9 cellular contexts compared by ENCODE assay signal in genomic region chr4:124903995-124904722, GRCh38.
A peak's percentile ranks its signal among the peaks of the same experiment; 100 is the strongest.
DNase-seq lines count a peak whose midpoint lies in the region; ATAC-seq, FAIRE-seq and TF ChIP-seq lines count a peak whose summit lies in the region.
"Had no signal": no experiment of that assay in that cellular context is flagged by ENCODE, and none has a peak within 500 bp of the region (broad histone marks: within the 10 kb centered on the region; RNA-seq: fewer than 3 reads in every experiment).

No MANE protein-coding gene starts in this region.

- H3K4me1 ChIP-seq in endothelial cell of umbilical vein (ENCODE audit: control insufficient read depth, extremely low read depth, insufficient read depth, low read length), result peaks cover 5% of the 10 kb centered on the region

- no peaks in the 10 kb centered on the region for H3K27me3 Mint-ChIP-seq in osteocyte (ENCODE audit: unreplicated experiment)
- no peaks in the 10 kb centered on the region for H3K27me3 Mint-ChIP-seq in glutamatergic neuron (ENCODE audit: unreplicated experiment)

- H3K4me1 Mint-ChIP-seq in osteocyte (ENCODE audit: unreplicated experiment), result peaks cover 25% of the 10 kb centered on the region
- peaks cover 17% of the 10 kb centered on the region for H3K4me1 Mint-ChIP-seq in glutamatergic neuron (ENCODE audit: low read depth, unreplicated experiment)

- H3K79me2 ChIP-seq in endothelial cell of umbilical vein (ENCODE audit: control insufficient read depth, insufficient read depth, low read length), result no peaks in the 10 kb centered on the region

- H3K4me3 Mint-ChIP-seq in osteocyte (ENCODE audit: unreplicated experiment), result peak overlapping the region; percentile 66
- H3K4me3 Mint-ChIP-seq in glutamatergic neuron (ENCODE audit: unreplicated experiment), result no peak overlapping the region

- DNase-seq in DMS53 (lab: John Stamatoyannopoulos, UW), result peak; percentile 75
- DNase-seq in NCI-H2171 treated with DMSO at 0.1 percent for 48 hours (lab: John Stamatoyannopoulos, UW), result peak; percentile 49
- peak; percentile 87 for DNase-seq in endothelial cell of umbilical vein (ENCODE audit: low read depth, low spot score)
- DNase-seq in osteocyte (ENCODE audit: extremely low spot score, unreplicated experiment), result no peak
- DNase-seq in glutamatergic neuron, result no peak
- no peak for DNase-seq in occipital lobe (lab: John Stamatoyannopoulos, UW)
- DNase-seq: stimulated activated CD4-positive, alpha-beta T cell treated with anti-CD3 and anti-CD28 coated beads, Interleukin-1b, Interleukin-23, amount 100 ng/mL, for 48 hours had no signal

- H3K9me3 Mint-ChIP-seq in osteocyte (ENCODE audit: unreplicated experiment) (peaks cover 3% of the 10 kb centered on the region), glutamatergic neuron (ENCODE audit: unreplicated experiment) (no peaks in the 10 kb centered on the region)

- CTCF ChIA-PET in endothelial cell of umbilical vein (lab: Charles Lee), result interaction anchor here (1.0 to 1.3 kb wide), 3 partner anchors 13 to 341 kb away, joined by 3 to 4 read pairs (median 3); no protein-coding TSS in a partner anchor

- H3K4me2 ChIP-seq in endothelial cell of umbilical vein (ENCODE audit: insufficient read depth, low read length), result peak overlapping the region; percentile 53

- H3K27ac Mint-ChIP-seq in osteocyte (ENCODE audit: unreplicated experiment) (peak overlapping the region; percentile 86), glutamatergic neuron (ENCODE audit: unreplicated experiment) (no peak overlapping the region)

- peaks cover 2% of the 10 kb centered on the region for H3K9me1 ChIP-seq in endothelial cell of umbilical vein (replicated peaks; ENCODE audit: control insufficient read depth, extremely low read depth, insufficient read depth, low read length)

- H3K4me3 ChIP-seq in endothelial cell of umbilical vein (replicated peaks in 1 of 3; ENCODE audit: insufficient read depth in 1 of 3, low read depth in 1 of 3, low read length in 3 of 3), result no peak overlapping the region

- H4K20me1 ChIP-seq in endothelial cell of umbilical vein (replicated peaks; ENCODE audit: control insufficient read depth, extremely low read depth, insufficient read depth, low read length), result no peaks in the 10 kb centered on the region

- peak overlapping the region; percentile 93 for H2AFZ ChIP-seq in endothelial cell of umbilical vein (ENCODE audit: low read depth, low read length)

- no peak for TF ChIP-seq CTCF in endothelial cell of umbilical vein (IDR thresholded peaks at IDR 0.05; ENCODE audit: extremely low read depth in 1 of 2, insufficient read depth in 1 of 2, low read depth in 1 of 2, low read length in 2 of 2)
- no peak for TF ChIP-seq CTCF in osteocyte (IDR thresholded peaks at IDR 0.05)
- no peak for TF ChIP-seq CTCF in glutamatergic neuron (IDR thresholded peaks at IDR 0.05; ENCODE audit: partially characterized antibody, unreplicated experiment)

- H3K27ac ChIP-seq in endothelial cell of umbilical vein (ENCODE audit: insufficient read depth, low read depth, low read length), result no peak overlapping the region

- H3K27me3 ChIP-seq in endothelial cell of umbilical vein (ENCODE audit: control insufficient read depth in 2 of 2, insufficient read depth in 2 of 2, low read length in 2 of 2), result no peaks in the 10 kb centered on the region

- FAIRE-seq in endothelial cell of umbilical vein (lab: Jason Lieb, UNC), result no peak

- peak overlapping the region; percentile 39 for H3K9ac ChIP-seq in endothelial cell of umbilical vein (replicated peaks; ENCODE audit: extremely low read depth, insufficient read depth, low read length)

- TF ChIP-seq POLR2A in endothelial cell of umbilical vein (IDR thresholded peaks at IDR 0.05; ENCODE audit: low read depth, low read length), result no peak

- ATAC-seq in HG03045 (IDR thresholded peaks at IDR 0.05; ENCODE audit: unreplicated experiment) (no peak), GM21447 (IDR thresholded peaks at IDR 0.05; ENCODE audit: unreplicated experiment) (no peak)

- H3K9me3 ChIP-seq in endothelial cell of umbilical vein (replicated peaks; ENCODE audit: control insufficient read depth, insufficient read depth, low read length), result no peaks in the 10 kb centered on the region

- no peaks in the 10 kb centered on the region for H3K36me3 ChIP-seq in endothelial cell of umbilical vein (ENCODE audit: control insufficient read depth in 2 of 2, extremely low read depth in 1 of 2, insufficient read depth in 2 of 2, low read length in 2 of 2)

- H3K36me3 Mint-ChIP-seq in osteocyte (ENCODE audit: unreplicated experiment) (no peaks in the 10 kb centered on the region), glutamatergic neuron (ENCODE audit: unreplicated experiment) (no peaks in the 10 kb centered on the region)

- intact Hi-C loops in endothelial cell of umbilical vein (cut with micrococcal nuclease), result no loop called here

- dilution Hi-C loops in endothelial cell of umbilical vein (cut with MboI; ENCODE audit: extremely low pct_ligation_motif_present, low sequenced_read_pairs), result no loop called here

- POLR2A ChIA-PET in endothelial cell of umbilical vein (lab: Charles Lee), result no interaction called here

- BruUV-seq in endothelial cell of umbilical vein (replicated peaks; lab: Mats Ljungman, UMichigan), result no TSS peak

TF ChIP-seq in endothelial cell of umbilical vein, 7 proteins besides CTCF, POLR2A, EP300 and RAD21:
- TF ChIP-seq EZH2 (IDR thresholded peaks at IDR 0.05; ENCODE audit: borderline replicate concordance, low read depth, low read length, severe bottlenecking), result no peak
- no peak for TF ChIP-seq MAX (IDR thresholded peaks at IDR 0.05; ENCODE audit: insufficient read depth, insufficient read length)
- no peak for TF ChIP-seq MYC (IDR thresholded peaks at IDR 0.05; ENCODE audit: low read depth, low read length)
- TF ChIP-seq JUN (IDR thresholded peaks at IDR 0.05; ENCODE audit: borderline replicate concordance, insufficient read depth, insufficient read length, low read depth), result no peak
- no peak for TF ChIP-seq POLR2AphosphoS5 (IDR thresholded peaks at IDR 0.05; ENCODE audit: insufficient read depth, low read depth, low read length)
- TF ChIP-seq FOS (IDR thresholded peaks at IDR 0.05; ENCODE audit: borderline replicate concordance, insufficient read depth, low read length), result no peak
- TF ChIP-seq GATA2 (IDR thresholded peaks at IDR 0.05; ENCODE audit: insufficient read depth, insufficient read length, low read depth, low read length), result no peak

Comparison
In these comparisons a context has a peak if more than half of its experiments do, and no peak if none do; other contexts are left out.
1. DNase-seq: peak in DMS53 (single experiment), NCI-H2171 treated with DMSO at 0.1 percent for 48 hours (single experiment) and endothelial cell of umbilical vein (single experiment); none in osteocyte (single experiment), glutamatergic neuron (single experiment) and occipital lobe (single experiment).